Comparison of ENCODE assay signal across 17 cellular contexts in genomic region chr5:180333661-180334060, GRCh38. TPM values are rescaled to one million over a fixed set of nuclear protein-coding genes. Genes with fewer than 3 reads are reported as not detected.
A peak's percentile ranks its signal among the peaks of the same experiment; 100 is the strongest.
DNase-seq lines count a peak whose midpoint lies in the region; ATAC-seq, FAIRE-seq and TF ChIP-seq lines count a peak whose summit lies in the region.
"Had no signal": no experiment of that assay in that cellular context is flagged by ENCODE, and none has a peak within 500 bp of the region (broad histone marks: within the 10 kb centered on the region; RNA-seq: fewer than 3 reads in every experiment).

No MANE protein-coding gene starts in this region.

- no peaks in the 10 kb centered on the region for H3K27me3 ChIP-seq in bronchial epithelial cell (ENCODE audit: control insufficient read depth, insufficient read depth, low read length)
- H3K27me3 ChIP-seq in lower lobe of right lung (ENCODE audit: low read depth) = no peaks in the 10 kb centered on the region
- H3K27me3 ChIP-seq: upper lobe of left lung had no signal

- no peak for TF ChIP-seq CTCF in bronchial epithelial cell (IDR thresholded peaks at IDR 0.05; ENCODE audit: insufficient read depth, low read length, severe bottlenecking)
- no peak for TF ChIP-seq CTCF in lower lobe of right lung (IDR thresholded peaks at IDR 0.05)

- H3K36me3 ChIP-seq in bronchial epithelial cell (ENCODE audit: control insufficient read depth, insufficient read depth, low read length) = no peaks in the 10 kb centered on the region
- H3K36me3 ChIP-seq in lower lobe of right lung = peaks cover 34% of the 10 kb centered on the region

- DNase-seq in AG08395 (ENCODE audit: low spot score) = peak; percentile 62
- DNase-seq in HTR-8/SVneo (ENCODE audit: insufficient read length, low spot score) = peak; percentile 64
- DNase-seq in bronchial epithelial cell (ENCODE audit: low read depth) = peak; percentile 52
- DNase-seq in lower lobe of right lung = peak; percentile 8
- DNase-seq in NCI-H526 (lab: John Stamatoyannopoulos, UW) = no peak
- no peak for DNase-seq in MV-4-11 (lab: John Stamatoyannopoulos, UW)
- DNase-seq in caudate nucleus (lab: John Stamatoyannopoulos, UW) = no peak
- DNase-seq in activated CD4-positive, alpha-beta T cell treated with anti-CD3 and anti-CD28 coated beads, Interleukin-2, amount 50 U/mL, for 48 hours = no peak
- DNase-seq: DMS53; head of caudate nucleus; left lung; NCI-H1105; NCI-H510A; SIG-M5; stimulated activated CD4-positive, alpha-beta T cell treated with anti-CD3 and anti-CD28 coated beads, Interleukin-12 subunit alpha, Interleukin-12 subunit beta, amount 100 ng/mL, for 4 hours had no signal

- H3K4me3 ChIP-seq in bronchial epithelial cell (ENCODE audit: low read depth, low read length) (no peak overlapping the region), lower lobe of right lung (no peak overlapping the region)
- H3K4me3 ChIP-seq: left lung, upper lobe of left lung had no signal

- H3K27ac ChIP-seq in lower lobe of right lung = no peak overlapping the region
- H3K27ac ChIP-seq in caudate nucleus (ENCODE audit: low read depth, low read length) = no peak overlapping the region
- H3K27ac ChIP-seq: left lung, upper lobe of left lung, VCaP had no signal

- H3K4me1 ChIP-seq in lower lobe of right lung = peaks cover 6% of the 10 kb centered on the region
- H3K4me1 ChIP-seq: left lung had no signal

- no peaks in the 10 kb centered on the region for H3K9me3 ChIP-seq in lower lobe of right lung
- H3K9me3 ChIP-seq: left lung, upper lobe of left lung had no signal

- ATAC-seq in lower lobe of right lung = no peak
- ATAC-seq: left lung had no signal

- intact Hi-C loops in lower lobe of right lung (cut with DNase I) = no loop called here

- FAIRE-seq in HTR-8/SVneo (lab: Jason Lieb, UNC) (no peak), bronchial epithelial cell (lab: Jason Lieb, UNC) (no peak)

RNA-seq across cellular contexts. Expression of gene GFPT2, which starts 19.5 kb away (rescaled TPM):
- total RNA-seq in bronchial epithelial cell (0.26 and 0.53 TPM in 2 replicates), lower lobe of right lung (13.4 TPM)

RNA-seq across cellular contexts. Expression of gene MAPK9, which starts 41.8 kb away (rescaled TPM):
- total RNA-seq in bronchial epithelial cell (19.7 and 23.2 TPM in 2 replicates), lower lobe of right lung (43.1 TPM)

Comparison
In these comparisons a context has a peak if more than half of its experiments do, and no peak if none do; other contexts are left out.
1. DNase-seq: peak in AG08395 (single experiment), HTR-8/SVneo (single experiment), bronchial epithelial cell (single experiment) and lower lobe of right lung (single experiment); none in NCI-H526 (0 of 2), MV-4-11 (single experiment), caudate nucleus (0 of 61) and activated CD4-positive, alpha-beta T cell treated with anti-CD3 and anti-CD28 coated beads, Interleukin-2, amount 50 U/mL, for 48 hours (0 of 2).